ENCODE assay signal across 10 cellular contexts in genomic region chr18:36441872-36442271, GRCh38.
DNase-seq lines count a peak whose midpoint lies in the region; ATAC-seq, FAIRE-seq and TF ChIP-seq lines count a peak whose summit lies in the region.
"Had no signal": no experiment of that assay in that cellular context is flagged by ENCODE, and none has a peak within 500 bp of the region (broad histone marks: within the 10 kb centered on the region; RNA-seq: fewer than 3 reads in every experiment).

No MANE protein-coding gene starts in this region.

- TF ChIP-seq POLR2A in HepG2 (IDR thresholded peaks at IDR 0.05; ENCODE audit: insufficient read depth in 1 of 2, low read depth in 2 of 2, low read length in 2 of 2): no peak

- H3K4me3 ChIP-seq in liver (ENCODE audit: low read depth in 1 of 3, low read length in 3 of 3) (no peak overlapping the region), HepG2 (replicated peaks in 1 of 3; ENCODE audit: insufficient read depth in 1 of 3, low read depth in 2 of 3, low read length in 3 of 3) (no peak overlapping the region), bronchial epithelial cell (ENCODE audit: low read depth, low read length) (no peak overlapping the region)

- TF ChIP-seq RAD21 in liver (IDR thresholded peaks at IDR 0.05): no peak
- no peak for TF ChIP-seq RAD21 in HepG2 (CRISPR knock-in tag; IDR thresholded peaks at IDR 0.05)

- no TSS peak for BruUV-seq in HepG2 (replicated peaks; lab: Mats Ljungman, UMichigan)

- POLR2A ChIA-PET in HepG2 (lab: Yijun Ruan, JAX): no interaction called here

- H3K9ac ChIP-seq in liver (ENCODE audit: low read depth in 1 of 2, low read length in 2 of 2) (no peak overlapping the region), HepG2 (ENCODE audit: insufficient read depth, low read depth, low read length) (no peak overlapping the region)

- intact Hi-C loops in HepG2 (cut with micrococcal nuclease; ENCODE audit: unreplicated experiment): no loop called here

- no peak for FAIRE-seq in HepG2 (lab: Jason Lieb, UNC)
- no peak for FAIRE-seq in bronchial epithelial cell (lab: Jason Lieb, UNC)

- no peaks in the 10 kb centered on the region for H3K79me2 ChIP-seq in HepG2 (ENCODE audit: insufficient read depth, low read length)

- H4K20me1 ChIP-seq in HepG2 (ENCODE audit: insufficient read depth, low read length): no peaks in the 10 kb centered on the region

- CTCF ChIA-PET in HepG2 (lab: Yijun Ruan, JAX; ENCODE audit: low intra/inter-chr PET ratio, low total read pairs): no interaction called here

- H3K27me3 ChIP-seq in liver (ENCODE audit: control insufficient read depth in 4 of 4, insufficient read depth in 4 of 4, low read length in 3 of 4): peaks cover 0 to 2% (median 0%) of the 10 kb centered on the region in 4 donors
- H3K27me3 ChIP-seq in HepG2 (ENCODE audit: control insufficient read depth in 1 of 2, insufficient read depth in 2 of 2, low read length in 2 of 2): peaks cover 0 to 20% of the 10 kb centered on the region in 2 experiments; a peak in 1 of 5 replicates
- no peaks in the 10 kb centered on the region for H3K27me3 ChIP-seq in bronchial epithelial cell (ENCODE audit: control insufficient read depth, insufficient read depth, low read length)

- peaks cover 0 to 1% (median 0%) of the 10 kb centered on the region in 4 donors for H3K9me3 ChIP-seq in liver (ENCODE audit: control insufficient read depth in 4 of 4, low read length in 3 of 4)
- H3K9me3 ChIP-seq in HepG2 (ENCODE audit: low read length): no peaks in the 10 kb centered on the region

- no peaks in the 10 kb centered on the region for H3K36me3 ChIP-seq in liver (ENCODE audit: control insufficient read depth in 4 of 4, insufficient read depth in 3 of 4, low read depth in 1 of 4, low read length in 3 of 4)
- no peaks in the 10 kb centered on the region for H3K36me3 ChIP-seq in HepG2 (replicated peaks in 1 of 2; ENCODE audit: control insufficient read depth in 1 of 2, insufficient read depth in 2 of 2, low read length in 2 of 2)
- no peaks in the 10 kb centered on the region for H3K36me3 ChIP-seq in bronchial epithelial cell (ENCODE audit: control insufficient read depth, insufficient read depth, low read length)

- ATAC-seq in HepG2: no peak
- no peak for ATAC-seq in HG03097 (IDR thresholded peaks at IDR 0.05; ENCODE audit: low FRiP score, unreplicated experiment)

- H2AFZ ChIP-seq in HepG2 (ENCODE audit: low read length): no peak overlapping the region

- TF ChIP-seq EP300 in HepG2 (IDR thresholded peaks at IDR 0.05; ENCODE audit: low read depth in 2 of 2, low read length in 2 of 2) (no peak), HepG2 (CRISPR knock-in tag; IDR thresholded peaks at IDR 0.05; ENCODE audit: borderline replicate concordance) (no peak)

- in situ Hi-C loops in HepG2 (cut with HindIII; ENCODE audit: extremely low pct_ligation_motif_present, low pct_unique_long_range_greater_than_20kb): no loop called here

- H3K27ac ChIP-seq in liver (ENCODE audit: low read depth in 1 of 2, low read length in 2 of 2) (no peak overlapping the region), HepG2 (ENCODE audit: extremely low read length, insufficient read depth, low read length) (no peak overlapping the region)

- peaks cover 0 to 3% (median 0%) of the 10 kb centered on the region in 4 donors for H3K4me1 ChIP-seq in liver (ENCODE audit: control insufficient read depth in 4 of 4, insufficient read depth in 4 of 4, low read length in 3 of 4)
- no peaks in the 10 kb centered on the region for H3K4me1 ChIP-seq in HepG2 (ENCODE audit: insufficient read depth, low read length)

- H3K4me2 ChIP-seq in HepG2 (ENCODE audit: low read depth, low read length): no peak overlapping the region

- no peak for TF ChIP-seq CTCF in liver (IDR thresholded peaks at IDR 0.05; ENCODE audit: low read depth, low read length, missing input control)
- no peak for TF ChIP-seq CTCF in HepG2 (CRISPR knock-in tag; IDR thresholded peaks at IDR 0.05)
- no peak for TF ChIP-seq CTCF in bronchial epithelial cell (IDR thresholded peaks at IDR 0.05; ENCODE audit: insufficient read depth, low read length, severe bottlenecking)

- 59% methylated on average over 2 of the region's 2 CpGs for WGBS in liver
- WGBS in HepG2 (ENCODE audit: low lambda C conversion rate): 1% methylated on average over 2 of the region's 2 CpGs

- DNase-seq in HepG2 (ENCODE audit: low spot score) (no peak), bronchial epithelial cell (ENCODE audit: low read depth) (peak; percentile 74), kidney tubule cell (ENCODE audit: low spot score) (peak; percentile 87), germinal center (ENCODE audit: low spot score) (no peak), GM19240 (ENCODE audit: insufficient read length, low spot score) (no peak)
- no peak for DNase-seq in activated CD8-positive, alpha-beta memory T cell treated with anti-CD3 and anti-CD28 coated beads, Interleukin-2, amount 50 U/mL, for 48 hours
- DNase-seq: activated CD4-positive, alpha-beta memory T cell treated with anti-CD3 and anti-CD28 coated beads for 36 hours; AML-193 had no signal

TF ChIP-seq in liver, 16 proteins besides CTCF, POLR2A, EP300 and RAD21 (continues in another document):
- TF ChIP-seq, protein P1, sequence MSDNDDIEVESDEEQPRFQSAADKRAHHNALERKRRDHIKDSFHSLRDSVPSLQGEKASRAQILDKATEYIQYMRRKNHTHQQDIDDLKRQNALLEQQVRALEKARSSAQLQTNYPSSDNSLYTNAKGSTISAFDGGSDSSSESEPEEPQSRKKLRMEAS (IDR thresholded peaks at IDR 0.05): no peak
- TF ChIP-seq REST (IDR thresholded peaks at IDR 0.05): peak; percentile 75
- no peak for TF ChIP-seq HNF4G (IDR thresholded peaks at IDR 0.05)
- TF ChIP-seq SP1 (IDR thresholded peaks at IDR 0.05): no peak
- peak in 1 of 2 donors; percentile 5 for TF ChIP-seq RXRA (IDR thresholded peaks at IDR 0.05)

TF ChIP-seq in HepG2, 621 proteins besides CTCF, POLR2A, EP300 and RAD21 (continues in another document):
- TF ChIP-seq HMG20A (CRISPR knock-in tag; IDR thresholded peaks at IDR 0.05; ENCODE audit: borderline replicate concordance): no peak
- no peak for TF ChIP-seq TBX2 (CRISPR knock-in tag; IDR thresholded peaks at IDR 0.05; ENCODE audit: borderline replicate concordance)
- no peak for TF ChIP-seq U2AF2 (IDR thresholded peaks at IDR 0.05; ENCODE audit: low read depth, low read length)
- TF ChIP-seq NFAT5 (CRISPR knock-in tag; IDR thresholded peaks at IDR 0.05): no peak
- TF ChIP-seq ZMYM2 (CRISPR knock-in tag; IDR thresholded peaks at IDR 0.05): no peak
- no peak for TF ChIP-seq NFIB (CRISPR knock-in tag; IDR thresholded peaks at IDR 0.05; ENCODE audit: borderline replicate concordance)
- TF ChIP-seq MAFF (IDR thresholded peaks at IDR 0.05; ENCODE audit: low read depth, low read length): no peak
- TF ChIP-seq, protein P2, sequence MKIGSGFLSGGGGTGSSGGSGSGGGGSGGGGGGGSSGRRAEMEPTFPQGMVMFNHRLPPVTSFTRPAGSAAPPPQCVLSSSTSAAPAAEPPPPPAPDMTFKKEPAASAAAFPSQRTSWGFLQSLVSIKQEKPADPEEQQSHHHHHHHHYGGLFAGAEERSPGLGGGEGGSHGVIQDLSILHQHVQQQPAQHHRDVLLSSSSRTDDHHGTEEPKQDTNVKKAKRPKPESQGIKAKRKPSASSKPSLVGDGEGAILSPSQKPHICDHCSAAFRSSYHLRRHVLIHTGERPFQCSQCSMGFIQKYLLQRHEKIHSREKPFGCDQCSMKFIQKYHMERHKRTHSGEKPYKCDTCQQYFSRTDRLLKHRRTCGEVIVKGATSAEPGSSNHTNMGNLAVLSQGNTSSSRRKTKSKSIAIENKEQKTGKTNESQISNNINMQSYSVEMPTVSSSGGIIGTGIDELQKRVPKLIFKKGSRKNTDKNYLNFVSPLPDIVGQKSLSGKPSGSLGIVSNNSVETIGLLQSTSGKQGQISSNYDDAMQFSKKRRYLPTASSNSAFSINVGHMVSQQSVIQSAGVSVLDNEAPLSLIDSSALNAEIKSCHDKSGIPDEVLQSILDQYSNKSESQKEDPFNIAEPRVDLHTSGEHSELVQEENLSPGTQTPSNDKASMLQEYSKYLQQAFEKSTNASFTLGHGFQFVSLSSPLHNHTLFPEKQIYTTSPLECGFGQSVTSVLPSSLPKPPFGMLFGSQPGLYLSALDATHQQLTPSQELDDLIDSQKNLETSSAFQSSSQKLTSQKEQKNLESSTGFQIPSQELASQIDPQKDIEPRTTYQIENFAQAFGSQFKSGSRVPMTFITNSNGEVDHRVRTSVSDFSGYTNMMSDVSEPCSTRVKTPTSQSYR (CRISPR knock-in tag; IDR thresholded peaks at IDR 0.05; ENCODE audit: borderline replicate concordance): no peak

Comparison
In these comparisons a context has a peak if more than half of its experiments do, and no peak if none do; other contexts are left out.
1. DNase-seq: peak in bronchial epithelial cell (single experiment) and kidney tubule cell (single experiment); none in HepG2 (single experiment), germinal center (single experiment), activated CD8-positive, alpha-beta memory T cell treated with anti-CD3 and anti-CD28 coated beads, Interleukin-2, amount 50 U/mL, for 48 hours (single experiment) and GM19240 (single experiment).